Comparison of ENCODE assay signal across 10 cellular contexts in the genomic region with DNA sequence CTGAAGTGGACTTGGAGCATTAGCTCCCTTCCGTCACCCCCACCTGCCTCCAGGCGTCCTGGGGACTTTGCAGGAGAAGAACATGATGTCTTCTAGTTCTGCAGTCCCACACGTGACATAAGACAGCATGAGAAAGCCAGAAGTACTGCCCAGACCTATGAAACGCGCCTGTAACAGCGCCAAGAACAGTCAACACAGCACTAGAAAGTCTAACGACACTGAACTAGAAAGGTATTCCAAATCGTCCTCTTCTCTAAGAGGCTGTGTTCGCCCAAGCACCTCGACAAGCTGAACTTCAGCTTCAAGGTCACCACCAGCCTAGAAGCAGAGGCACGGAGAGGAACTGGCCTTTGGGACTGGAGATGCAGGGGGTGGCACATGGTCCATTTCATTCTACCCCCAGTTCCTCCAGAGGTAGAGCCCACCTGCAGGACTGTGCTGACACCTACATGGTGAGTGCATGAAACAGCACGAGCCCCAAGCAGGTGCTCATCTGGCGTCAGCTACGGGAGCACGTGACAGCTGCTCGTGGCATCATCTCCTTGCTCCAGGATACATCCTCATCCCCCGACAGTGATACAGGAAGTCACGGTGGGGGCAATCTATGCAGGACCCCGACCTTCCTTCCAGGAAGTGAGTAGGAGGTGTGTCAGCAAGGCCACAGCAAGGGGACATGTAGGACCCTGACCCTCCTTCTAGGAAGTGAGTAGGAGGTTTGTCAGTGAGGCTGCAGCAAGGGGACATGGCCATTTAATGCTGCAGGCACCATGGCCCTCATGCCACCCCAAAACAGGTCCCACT. TPM values are rescaled to one million over a fixed set of nuclear protein-coding genes. Genes with fewer than 3 reads are reported as not detected.
DNase-seq lines count a peak whose midpoint lies in the region; ATAC-seq and TF ChIP-seq lines count a peak whose summit lies in the region.
"Had no signal": no experiment of that assay in that cellular context is flagged by ENCODE, and none has a peak within 500 bp of the region (broad histone marks: within the 10 kb centered on the region; RNA-seq: fewer than 3 reads in every experiment).

No MANE protein-coding gene starts in this region.

- no peak overlapping the region for H2BK12ac ChIP-seq in H9 (ENCODE audit: insufficient read length, low read depth, low read length)

- no peak overlapping the region for H3K23ac ChIP-seq in H9 (ENCODE audit: insufficient read length, low read depth, low read length)

- TF ChIP-seq CTCF in BE2C (IDR thresholded peaks at IDR 0.05; ENCODE audit: low read depth, low read length): peak; percentile 26
- peak; percentile 51; the same call in 2 of the 3 replicates for TF ChIP-seq CTCF in H9 (conservative IDR thresholded peaks at IDR 0.05)

- ATAC-seq in GM21526 (IDR thresholded peaks at IDR 0.05; ENCODE audit: low FRiP score, unreplicated experiment) (no peak), GM18498 (IDR thresholded peaks at IDR 0.05; ENCODE audit: unreplicated experiment) (no peak)

- H3K27ac Mint-ChIP-seq in H9: peak overlapping the region in 1 of 3 experiments; percentile 81; a peak in 1 of 7 replicates
- peak overlapping the region; percentile 3 for H3K27ac Mint-ChIP-seq in activated T-cell treated with anti-CD3 and anti-CD28 coated beads, Interleukin-2, amount 50 U/mL, for 24 hours

- no peak overlapping the region for H4K8ac ChIP-seq in H9 (replicated peaks; ENCODE audit: insufficient read length, low read depth, low read length)

- peak overlapping the region in 1 of 2 experiments; percentile 12; a peak in 1 of 5 replicates for H3K4me3 Mint-ChIP-seq in H9
- no peak overlapping the region for H3K4me3 Mint-ChIP-seq in activated T-cell treated with anti-CD3 and anti-CD28 coated beads, Interleukin-2, amount 50 U/mL, for 24 hours

- H3K4me3 ChIP-seq in BE2C (ENCODE audit: low read depth, low read length): no peak overlapping the region
- H3K4me3 ChIP-seq: SK-N-MC had no signal

- H3K18ac ChIP-seq in H9 (ENCODE audit: insufficient read length, low read depth, low read length): no peak overlapping the region

- no peak overlapping the region for H2AK5ac ChIP-seq in H9 (ENCODE audit: insufficient read length, low read length)

- no peak overlapping the region for H2BK5ac ChIP-seq in H9 (ENCODE audit: insufficient read length, low read length)

- no peak overlapping the region for H2BK20ac ChIP-seq in H9 (ENCODE audit: low read depth, low read length, poor library complexity, severe bottlenecking)

- no peak overlapping the region for H2BK120ac ChIP-seq in H9 (ENCODE audit: low read depth, low read length, poor library complexity, severe bottlenecking)

- peaks cover 0 to 2% (median 0%) of the 10 kb centered on the region in 3 experiments; a peak in 4 of 7 replicates for H3K36me3 Mint-ChIP-seq in H9 (ENCODE audit: insufficient read depth in 1 of 3, low read depth in 3 of 3)
- peaks cover 19% of the 10 kb centered on the region for H3K36me3 Mint-ChIP-seq in activated T-cell treated with anti-CD3 and anti-CD28 coated beads, Interleukin-2, amount 50 U/mL, for 24 hours (ENCODE audit: low read depth)

- H3K4me1 ChIP-seq in BE2C: peaks cover 5% of the 10 kb centered on the region; the same call in 1 of the 2 replicates
- H3K4me1 ChIP-seq in H9 (ENCODE audit: insufficient read depth, low read length): no peaks in the 10 kb centered on the region; the same call in 1 of the 2 replicates

- H3K9ac ChIP-seq in H9 (ENCODE audit: extremely low read depth, insufficient read length, low read length): no peak overlapping the region

- no peak overlapping the region for H4K91ac ChIP-seq in H9 (ENCODE audit: insufficient read length, low read depth, low read length)

- H3K9me3 Mint-ChIP-seq in H9: no peaks in the 10 kb centered on the region
- H3K9me3 Mint-ChIP-seq in activated T-cell treated with anti-CD3 and anti-CD28 coated beads, Interleukin-2, amount 50 U/mL, for 24 hours: no peaks in the 10 kb centered on the region

- no CpG with 5 or more reads among the region's 19 CpGs for WGBS in H9 (ENCODE audit: extremely low coverage, insufficient read length, low lambda C conversion rate)

- peaks cover 29% of the 10 kb centered on the region; the same call in 1 of the 2 replicates for H3K79me2 ChIP-seq in H9 (ENCODE audit: insufficient read depth, low read length)

- no peaks in the 10 kb centered on the region; the same call in 1 of the 2 replicates for H3K27me3 Mint-ChIP-seq in H9 (ENCODE audit: low read depth)
- H3K27me3 Mint-ChIP-seq in activated T-cell treated with anti-CD3 and anti-CD28 coated beads, Interleukin-2, amount 50 U/mL, for 24 hours: no peaks in the 10 kb centered on the region

- H4K5ac ChIP-seq in H9 (ENCODE audit: insufficient read length, low read depth, low read length): no peak overlapping the region

- no peak overlapping the region for H2AFZ ChIP-seq in H9 (ENCODE audit: low read length)

- no peaks in the 10 kb centered on the region for H3K79me1 ChIP-seq in H9 (ENCODE audit: insufficient read depth, low read depth, low read length, poor library complexity, severe bottlenecking)

- no peak overlapping the region for H3K14ac ChIP-seq in H9 (ENCODE audit: insufficient read depth, low read length)

- no peak for DNase-seq in BE2C
- no peak for DNase-seq in H9
- peak; percentile 46 for DNase-seq in activated T-cell treated with anti-CD3 and anti-CD28 coated beads, Interleukin-2, amount 50 U/mL, for 24 hours
- peak; percentile 38 for DNase-seq in kidney tubule cell (ENCODE audit: low spot score)
- no peak for DNase-seq in NCI-H128 (lab: John Stamatoyannopoulos, UW; ENCODE audit: unreplicated experiment)
- no peak for DNase-seq in NOMO-1 treated with DMSO at 0.1 percent for 48 hours (lab: John Stamatoyannopoulos, UW; ENCODE audit: unreplicated experiment)
- DNase-seq: substantia nigra had no signal

- H3T11ph ChIP-seq in H9 (ENCODE audit: low read length): no peak overlapping the region

- no peaks in the 10 kb centered on the region for H4K20me1 ChIP-seq in H9 (ENCODE audit: control insufficient read depth, insufficient read depth, insufficient read length)

- no peak overlapping the region for H3K4me2 ChIP-seq in H9 (ENCODE audit: insufficient read depth, insufficient read length, low read length)

- H3K36me3 ChIP-seq in BE2C: 0 out of 2 replicates have a peak, but pooled peaks cover 4% of the 10 kb centered on the region

- no peak overlapping the region for H3K56ac ChIP-seq in H9 (ENCODE audit: insufficient read length, low read depth, low read length)

- H3K27me3 ChIP-seq in BE2C: no peaks in the 10 kb centered on the region
- H3K27me3 ChIP-seq in H9 (ENCODE audit: insufficient read depth, low read length): no peaks in the 10 kb centered on the region

- peaks cover 39 to 40% of the 10 kb centered on the region in 2 experiments for H3K4me1 Mint-ChIP-seq in H9
- H3K4me1 Mint-ChIP-seq in activated T-cell treated with anti-CD3 and anti-CD28 coated beads, Interleukin-2, amount 50 U/mL, for 24 hours (ENCODE audit: low read depth): peaks cover 49% of the 10 kb centered on the region

- H3K4ac ChIP-seq in H9 (ENCODE audit: low read depth, low read length): no peak overlapping the region

- H3K9me3 ChIP-seq in BE2C (no peaks in the 10 kb centered on the region), H9 (ENCODE audit: control insufficient read depth, low read depth, low read length) (no peaks in the 10 kb centered on the region)

- H3K23me2 ChIP-seq in H9 (ENCODE audit: insufficient read length, low read depth, low read length, poor library complexity, severe bottlenecking): no peaks in the 10 kb centered on the region

- no peak overlapping the region for H3K27ac ChIP-seq in H9 (ENCODE audit: insufficient read length, low read depth, low read length)
- H3K27ac ChIP-seq: SK-N-MC had no signal

- no peak overlapping the region for H2BK15ac ChIP-seq in H9 (ENCODE audit: low read depth, low read length)

RNA-seq across cellular contexts. Expression of a gene that starts 3.7 kb away (rescaled TPM):
- 9.3 TPM for polyA plus RNA-seq in BE2C (2012; ENCODE audit: insufficient read depth, insufficient read length, low read depth)
- 27.5 and 32.0 TPM in 2 replicates for total RNA-seq in H9 (2021)

Comparison
In these comparisons a context has a peak if more than half of its experiments do, and no peak if none do; other contexts are left out.
1. DNase-seq: peak in activated T-cell treated with anti-CD3 and anti-CD28 coated beads, Interleukin-2, amount 50 U/mL, for 24 hours (single experiment) and kidney tubule cell (single experiment); none in BE2C (single experiment), H9 (single experiment), NCI-H128 (single experiment) and NOMO-1 treated with DMSO at 0.1 percent for 48 hours (single experiment).